In the genomic region with DNA sequence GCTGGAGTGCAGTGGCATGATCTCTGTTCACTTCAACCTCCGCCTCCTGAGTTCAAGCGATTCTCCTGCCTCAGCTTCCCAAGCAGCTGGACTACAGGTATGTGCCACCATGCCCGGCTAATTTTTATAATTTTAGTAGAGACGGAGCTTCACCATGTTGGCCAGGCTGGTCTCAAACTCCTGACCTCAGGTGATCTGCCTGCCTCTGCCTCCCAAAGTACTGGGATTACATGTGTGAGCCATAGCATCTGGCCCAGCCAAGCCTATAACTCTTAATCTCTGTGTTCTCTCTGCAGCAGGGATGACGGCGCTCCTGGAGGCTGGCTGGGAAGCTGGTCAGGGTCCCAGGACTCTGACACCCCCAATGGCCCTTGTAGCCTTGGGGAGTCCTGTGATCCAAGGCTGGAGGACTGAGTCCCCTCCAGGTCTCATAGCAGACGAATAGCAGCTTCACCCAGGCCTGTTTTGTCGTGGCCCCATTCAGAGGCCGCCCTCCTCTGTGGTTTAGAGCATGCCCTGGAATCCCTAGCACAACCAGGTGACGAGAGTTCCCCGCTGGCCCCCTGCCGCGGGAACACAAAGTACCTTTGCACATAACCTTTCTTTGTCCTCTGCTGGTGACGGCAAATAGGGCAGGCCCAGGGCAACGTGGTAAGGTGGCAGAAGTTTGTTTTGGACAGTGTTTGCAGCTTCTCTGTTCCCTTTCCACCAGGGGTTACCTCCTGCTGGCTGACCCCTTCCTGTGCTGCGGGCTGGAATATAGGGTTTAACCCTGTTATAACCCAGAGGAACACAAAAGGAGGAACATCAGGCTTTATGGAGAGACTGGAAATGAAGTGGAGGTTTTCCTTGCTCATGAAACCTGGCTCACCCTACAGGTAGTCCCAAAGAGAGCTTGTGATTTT, we compare ENCODE assay signal across 1 cellular context.
A peak's percentile ranks its signal among the peaks of the same experiment; 100 is the strongest.
TF ChIP-seq lines count a peak whose summit lies in the region.

No MANE protein-coding gene starts in this region.

TF ChIP-seq in HepG2, 621 proteins besides CTCF, POLR2A, EP300 and RAD21 (continued from another document and continues in another):
- TF ChIP-seq BCLAF1 (IDR thresholded peaks at IDR 0.05) (no peak), NONO (IDR thresholded peaks at IDR 0.05) (no peak), NONO (CRISPR knock-in tag; conservative IDR thresholded peaks at IDR 0.05) (peak; percentile 90; the same call in 1 of the 2 replicates), HCFC1 (IDR thresholded peaks at IDR 0.05; ENCODE audit: low read depth, low read length) (no peak), GLI4 (CRISPR knock-in tag; IDR thresholded peaks at IDR 0.05; ENCODE audit: borderline replicate concordance) (no peak), PITX1 (CRISPR knock-in tag; IDR thresholded peaks at IDR 0.05) (peak; percentile 84; the same call in 1 of the 2 replicates), SNAI1 (CRISPR knock-in tag; IDR thresholded peaks at IDR 0.05; ENCODE audit: borderline replicate concordance) (0 out of 2 replicates have a peak, but pooled peaks have one; percentile 78), NR2F6 (IDR thresholded peaks at IDR 0.05) (peak; percentile 87), NR2F6 (CRISPR knock-in tag; IDR thresholded peaks at IDR 0.05) (peak; percentile 94), ZZZ3 (CRISPR knock-in tag; IDR thresholded peaks at IDR 0.05; ENCODE audit: borderline replicate concordance) (0 out of 2 replicates have a peak, but pooled peaks have one; percentile 63), HMGA1 (CRISPR knock-in tag; conservative IDR thresholded peaks at IDR 0.05) (no peak), ZNF776 (CRISPR knock-in tag; IDR thresholded peaks at IDR 0.05) (peak; percentile 86), NR2F2 (IDR thresholded peaks at IDR 0.05; ENCODE audit: borderline replicate concordance, low read depth) (peak; percentile 78; the same call in 1 of the 2 replicates), ZNF367 (CRISPR knock-in tag; IDR thresholded peaks at IDR 0.05; ENCODE audit: borderline replicate concordance) (no peak), ASH2L (IDR thresholded peaks at IDR 0.05; ENCODE audit: insufficient read length, low read depth, low read length) (no peak), ZNF841 (CRISPR knock-in tag; IDR thresholded peaks at IDR 0.05; ENCODE audit: borderline replicate concordance) (no peak), ZNF7 (CRISPR knock-in tag; IDR thresholded peaks at IDR 0.05) (0 out of 2 replicates have a peak, but pooled peaks have one; percentile 5), ZSCAN12 (CRISPR knock-in tag; IDR thresholded peaks at IDR 0.05) (no peak), GPN1 (CRISPR knock-in tag; IDR thresholded peaks at IDR 0.05; ENCODE audit: borderline replicate concordance) (no peak), SKI (IDR thresholded peaks at IDR 0.05; ENCODE audit: partially characterized antibody) (no peak), KMT2B (CRISPR knock-in tag; IDR thresholded peaks at IDR 0.05) (peak; percentile 44; the same call in 1 of the 2 replicates), CERS6 (CRISPR knock-in tag; IDR thresholded peaks at IDR 0.05) (no peak), MYC (CRISPR knock-in tag; IDR thresholded peaks at IDR 0.05; ENCODE audit: borderline replicate concordance) (peak; percentile 76; the same call in 1 of the 2 replicates), PRPF4 (IDR thresholded peaks at IDR 0.05; ENCODE audit: low read depth, low read length, poor library complexity, severe bottlenecking) (no peak), BCL6 (CRISPR knock-in tag; IDR thresholded peaks at IDR 0.05) (peak; percentile 83)
- TF ChIP-seq, protein P1, sequence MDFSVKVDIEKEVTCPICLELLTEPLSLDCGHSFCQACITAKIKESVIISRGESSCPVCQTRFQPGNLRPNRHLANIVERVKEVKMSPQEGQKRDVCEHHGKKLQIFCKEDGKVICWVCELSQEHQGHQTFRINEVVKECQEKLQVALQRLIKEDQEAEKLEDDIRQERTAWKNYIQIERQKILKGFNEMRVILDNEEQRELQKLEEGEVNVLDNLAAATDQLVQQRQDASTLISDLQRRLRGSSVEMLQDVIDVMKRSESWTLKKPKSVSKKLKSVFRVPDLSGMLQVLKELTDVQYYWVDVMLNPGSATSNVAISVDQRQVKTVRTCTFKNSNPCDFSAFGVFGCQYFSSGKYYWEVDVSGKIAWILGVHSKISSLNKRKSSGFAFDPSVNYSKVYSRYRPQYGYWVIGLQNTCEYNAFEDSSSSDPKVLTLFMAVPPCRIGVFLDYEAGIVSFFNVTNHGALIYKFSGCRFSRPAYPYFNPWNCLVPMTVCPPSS (IDR thresholded peaks at IDR 0.05) = no peak
- TF ChIP-seq, protein P2, sequence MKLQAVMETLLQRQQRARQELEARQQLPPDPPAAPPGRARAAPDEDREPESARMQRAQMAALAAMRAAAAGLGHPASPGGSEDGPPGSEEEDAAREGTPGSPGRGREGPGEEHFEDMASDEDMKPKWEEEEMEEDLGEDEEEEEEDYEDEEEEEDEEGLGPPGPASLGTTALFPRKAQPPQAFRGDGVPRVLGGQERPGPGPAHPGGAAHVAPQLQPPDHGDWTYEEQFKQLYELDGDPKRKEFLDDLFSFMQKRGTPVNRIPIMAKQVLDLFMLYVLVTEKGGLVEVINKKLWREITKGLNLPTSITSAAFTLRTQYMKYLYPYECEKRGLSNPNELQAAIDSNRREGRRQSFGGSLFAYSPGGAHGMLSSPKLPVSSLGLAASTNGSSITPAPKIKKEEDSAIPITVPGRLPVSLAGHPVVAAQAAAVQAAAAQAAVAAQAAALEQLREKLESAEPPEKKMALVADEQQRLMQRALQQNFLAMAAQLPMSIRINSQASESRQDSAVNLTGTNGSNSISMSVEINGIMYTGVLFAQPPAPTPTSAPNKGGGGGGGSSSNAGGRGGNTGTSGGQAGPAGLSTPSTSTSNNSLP (IDR thresholded peaks at IDR 0.05; ENCODE audit: low read depth, low read length) = no peak
- TF ChIP-seq, protein P3, sequence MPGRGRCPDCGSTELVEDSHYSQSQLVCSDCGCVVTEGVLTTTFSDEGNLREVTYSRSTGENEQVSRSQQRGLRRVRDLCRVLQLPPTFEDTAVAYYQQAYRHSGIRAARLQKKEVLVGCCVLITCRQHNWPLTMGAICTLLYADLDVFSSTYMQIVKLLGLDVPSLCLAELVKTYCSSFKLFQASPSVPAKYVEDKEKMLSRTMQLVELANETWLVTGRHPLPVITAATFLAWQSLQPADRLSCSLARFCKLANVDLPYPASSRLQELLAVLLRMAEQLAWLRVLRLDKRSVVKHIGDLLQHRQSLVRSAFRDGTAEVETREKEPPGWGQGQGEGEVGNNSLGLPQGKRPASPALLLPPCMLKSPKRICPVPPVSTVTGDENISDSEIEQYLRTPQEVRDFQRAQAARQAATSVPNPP (CRISPR knock-in tag; IDR thresholded peaks at IDR 0.05) = no peak
- TF ChIP-seq, protein P4, sequence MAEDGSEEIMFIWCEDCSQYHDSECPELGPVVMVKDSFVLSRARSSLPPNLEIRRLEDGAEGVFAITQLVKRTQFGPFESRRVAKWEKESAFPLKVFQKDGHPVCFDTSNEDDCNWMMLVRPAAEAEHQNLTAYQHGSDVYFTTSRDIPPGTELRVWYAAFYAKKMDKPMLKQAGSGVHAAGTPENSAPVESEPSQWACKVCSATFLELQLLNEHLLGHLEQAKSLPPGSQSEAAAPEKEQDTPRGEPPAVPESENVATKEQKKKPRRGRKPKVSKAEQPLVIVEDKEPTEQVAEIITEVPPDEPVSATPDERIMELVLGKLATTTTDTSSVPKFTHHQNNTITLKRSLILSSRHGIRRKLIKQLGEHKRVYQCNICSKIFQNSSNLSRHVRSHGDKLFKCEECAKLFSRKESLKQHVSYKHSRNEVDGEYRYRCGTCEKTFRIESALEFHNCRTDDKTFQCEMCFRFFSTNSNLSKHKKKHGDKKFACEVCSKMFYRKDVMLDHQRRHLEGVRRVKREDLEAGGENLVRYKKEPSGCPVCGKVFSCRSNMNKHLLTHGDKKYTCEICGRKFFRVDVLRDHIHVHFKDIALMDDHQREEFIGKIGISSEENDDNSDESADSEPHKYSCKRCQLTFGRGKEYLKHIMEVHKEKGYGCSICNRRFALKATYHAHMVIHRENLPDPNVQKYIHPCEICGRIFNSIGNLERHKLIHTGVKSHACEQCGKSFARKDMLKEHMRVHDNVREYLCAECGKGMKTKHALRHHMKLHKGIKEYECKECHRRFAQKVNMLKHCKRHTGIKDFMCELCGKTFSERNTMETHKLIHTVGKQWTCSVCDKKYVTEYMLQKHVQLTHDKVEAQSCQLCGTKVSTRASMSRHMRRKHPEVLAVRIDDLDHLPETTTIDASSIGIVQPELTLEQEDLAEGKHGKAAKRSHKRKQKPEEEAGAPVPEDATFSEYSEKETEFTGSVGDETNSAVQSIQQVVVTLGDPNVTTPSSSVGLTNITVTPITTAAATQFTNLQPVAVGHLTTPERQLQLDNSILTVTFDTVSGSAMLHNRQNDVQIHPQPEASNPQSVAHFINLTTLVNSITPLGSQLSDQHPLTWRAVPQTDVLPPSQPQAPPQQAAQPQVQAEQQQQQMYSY (CRISPR knock-in tag; IDR thresholded peaks at IDR 0.05) = peak; percentile 43; the same call in 1 of the 2 replicates
- TF ChIP-seq, protein P5, sequence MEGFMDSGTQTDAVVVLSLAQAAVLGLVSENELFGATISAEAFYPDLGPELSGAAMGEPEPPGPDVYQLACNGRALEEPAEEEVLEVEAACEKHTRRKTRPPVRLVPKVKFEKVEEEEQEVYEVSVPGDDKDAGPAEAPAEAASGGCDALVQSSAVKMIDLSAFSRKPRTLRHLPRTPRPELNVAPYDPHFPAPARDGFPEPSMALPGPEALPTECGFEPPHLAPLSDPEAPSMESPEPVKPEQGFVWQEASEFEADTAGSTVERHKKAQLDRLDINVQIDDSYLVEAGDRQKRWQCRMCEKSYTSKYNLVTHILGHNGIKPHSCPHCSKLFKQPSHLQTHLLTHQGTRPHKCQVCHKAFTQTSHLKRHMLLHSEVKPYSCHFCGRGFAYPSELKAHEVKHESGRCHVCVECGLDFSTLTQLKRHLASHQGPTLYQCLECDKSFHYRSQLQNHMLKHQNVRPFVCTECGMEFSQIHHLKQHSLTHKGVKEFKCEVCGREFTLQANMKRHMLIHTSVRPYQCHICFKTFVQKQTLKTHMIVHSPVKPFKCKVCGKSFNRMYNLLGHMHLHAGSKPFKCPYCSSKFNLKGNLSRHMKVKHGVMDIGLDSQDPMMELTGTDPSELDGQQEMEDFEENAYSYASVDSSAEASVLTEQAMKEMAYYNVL (CRISPR knock-in tag; IDR thresholded peaks at IDR 0.05; ENCODE audit: borderline replicate concordance) = peak; percentile 65
- TF ChIP-seq, protein P6, sequence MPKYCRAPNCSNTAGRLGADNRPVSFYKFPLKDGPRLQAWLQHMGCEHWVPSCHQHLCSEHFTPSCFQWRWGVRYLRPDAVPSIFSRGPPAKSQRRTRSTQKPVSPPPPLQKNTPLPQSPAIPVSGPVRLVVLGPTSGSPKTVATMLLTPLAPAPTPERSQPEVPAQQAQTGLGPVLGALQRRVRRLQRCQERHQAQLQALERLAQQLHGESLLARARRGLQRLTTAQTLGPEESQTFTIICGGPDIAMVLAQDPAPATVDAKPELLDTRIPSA (CRISPR knock-in tag; IDR thresholded peaks at IDR 0.05; ENCODE audit: borderline replicate concordance) = no peak
- TF ChIP-seq, protein P7, sequence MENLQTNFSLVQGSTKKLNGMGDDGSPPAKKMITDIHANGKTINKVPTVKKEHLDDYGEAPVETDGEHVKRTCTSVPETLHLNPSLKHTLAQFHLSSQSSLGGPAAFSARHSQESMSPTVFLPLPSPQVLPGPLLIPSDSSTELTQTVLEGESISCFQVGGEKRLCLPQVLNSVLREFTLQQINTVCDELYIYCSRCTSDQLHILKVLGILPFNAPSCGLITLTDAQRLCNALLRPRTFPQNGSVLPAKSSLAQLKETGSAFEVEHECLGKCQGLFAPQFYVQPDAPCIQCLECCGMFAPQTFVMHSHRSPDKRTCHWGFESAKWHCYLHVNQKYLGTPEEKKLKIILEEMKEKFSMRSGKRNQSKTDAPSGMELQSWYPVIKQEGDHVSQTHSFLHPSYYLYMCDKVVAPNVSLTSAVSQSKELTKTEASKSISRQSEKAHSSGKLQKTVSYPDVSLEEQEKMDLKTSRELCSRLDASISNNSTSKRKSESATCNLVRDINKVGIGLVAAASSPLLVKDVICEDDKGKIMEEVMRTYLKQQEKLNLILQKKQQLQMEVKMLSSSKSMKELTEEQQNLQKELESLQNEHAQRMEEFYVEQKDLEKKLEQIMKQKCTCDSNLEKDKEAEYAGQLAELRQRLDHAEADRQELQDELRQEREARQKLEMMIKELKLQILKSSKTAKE (CRISPR knock-in tag; IDR thresholded peaks at IDR 0.05; ENCODE audit: borderline replicate concordance) = no peak; the same call in 1 of the 2 replicates
- TF ChIP-seq, protein P8, sequence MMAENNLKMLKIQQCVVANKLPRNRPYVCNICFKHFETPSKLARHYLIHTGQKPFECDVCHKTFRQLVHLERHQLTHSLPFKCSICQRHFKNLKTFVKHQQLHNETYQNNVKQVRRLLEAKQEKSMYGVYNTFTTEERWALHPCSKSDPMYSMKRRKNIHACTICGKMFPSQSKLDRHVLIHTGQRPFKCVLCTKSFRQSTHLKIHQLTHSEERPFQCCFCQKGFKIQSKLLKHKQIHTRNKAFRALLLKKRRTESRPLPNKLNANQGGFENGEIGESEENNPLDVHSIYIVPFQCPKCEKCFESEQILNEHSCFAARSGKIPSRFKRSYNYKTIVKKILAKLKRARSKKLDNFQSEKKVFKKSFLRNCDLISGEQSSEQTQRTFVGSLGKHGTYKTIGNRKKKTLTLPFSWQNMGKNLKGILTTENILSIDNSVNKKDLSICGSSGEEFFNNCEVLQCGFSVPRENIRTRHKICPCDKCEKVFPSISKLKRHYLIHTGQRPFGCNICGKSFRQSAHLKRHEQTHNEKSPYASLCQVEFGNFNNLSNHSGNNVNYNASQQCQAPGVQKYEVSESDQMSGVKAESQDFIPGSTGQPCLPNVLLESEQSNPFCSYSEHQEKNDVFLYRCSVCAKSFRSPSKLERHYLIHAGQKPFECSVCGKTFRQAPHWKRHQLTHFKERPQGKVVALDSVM (CRISPR knock-in tag; IDR thresholded peaks at IDR 0.05) = peak; percentile 61
